ENCODE assay signal across 19 cellular contexts in genomic region chr2:8597094-8597493, GRCh38.
"Had no signal": no experiment of that assay in that cellular context is flagged by ENCODE, and none has a peak within 500 bp of the region (broad histone marks: within the 10 kb centered on the region; RNA-seq: fewer than 3 reads in every experiment).

No MANE protein-coding gene starts in this region.

- H3K4me1 ChIP-seq: foreskin keratinocyte, lower lobe of right lung, prostate gland, transverse colon had no signal

- H3K27me3 ChIP-seq: foreskin keratinocyte, right atrium auricular region, transverse colon, vagina had no signal

- H3K27ac Mint-ChIP-seq: activated naive CD8-positive, alpha-beta T cell treated with anti-CD3 and anti-CD28 coated beads for 36 hours had no signal

- H3K9me3 ChIP-seq: lower lobe of right lung, prostate gland, right atrium auricular region, transverse colon, vagina had no signal

- H3K36me3 Mint-ChIP-seq: activated naive CD8-positive, alpha-beta T cell treated with anti-CD3 and anti-CD28 coated beads for 36 hours had no signal

- FAIRE-seq: colon had no signal

- H3K27me3 Mint-ChIP-seq: activated naive CD8-positive, alpha-beta T cell treated with anti-CD3 and anti-CD28 coated beads for 36 hours had no signal

- DNase-seq: activated CD4-positive, alpha-beta T cell treated with anti-CD3 and anti-CD28 coated beads, Interleukin-2, amount 50 U/mL, for 1 hour; activated CD4-positive, CD25-positive, alpha-beta regulatory T cell treated with anti-CD3 and anti-CD28 coated beads, Interleukin-2, amount 50 U/mL, for 72 hours; activated naive CD4-positive, alpha-beta T cell; activated naive CD8-positive, alpha-beta T cell treated with anti-CD3 and anti-CD28 coated beads for 36 hours; amniotic stem cell; central memory CD4-positive, alpha-beta T cell; foreskin keratinocyte; hypothalamus; left colon; stimulated activated CD4-positive, alpha-beta T cell treated with anti-CD3 and anti-CD28 coated beads, Interleukin-2, amount 100 ng/mL, for 24 hours; stimulated activated naive CD4-positive, alpha-beta T cell treated with Interleukin-2 at 50 U/mL for 16 hours; transverse colon had no signal

- ATAC-seq: left colon, lower lobe of right lung had no signal

- H3K4me3 ChIP-seq: lower lobe of right lung, prostate gland, right atrium auricular region, transverse colon, vagina had no signal

- H3K4me3 Mint-ChIP-seq: activated naive CD8-positive, alpha-beta T cell treated with anti-CD3 and anti-CD28 coated beads for 36 hours; nephron had no signal

- H3K36me3 ChIP-seq: lower lobe of right lung, prostate gland, right atrium auricular region, transverse colon, vagina had no signal

- H3K27ac ChIP-seq: foreskin keratinocyte, lower lobe of right lung, prostate gland, right atrium auricular region, transverse colon, VCaP had no signal

- H3K9me3 Mint-ChIP-seq: activated naive CD8-positive, alpha-beta T cell treated with anti-CD3 and anti-CD28 coated beads for 36 hours; nephron had no signal
